In genomic region chr14:103091883-103092222, GRCh38 we compare ENCODE assay signal across 8 cellular contexts. TPM values are rescaled to one million over a fixed set of nuclear protein-coding genes. Genes with fewer than 3 reads are reported as not detected.
A peak's percentile ranks its signal among the peaks of the same experiment; 100 is the strongest.
DNase-seq lines count a peak whose midpoint lies in the region; ATAC-seq and TF ChIP-seq lines count a peak whose summit lies in the region.

No MANE protein-coding gene starts in this region.

- peak overlapping the region; percentile 21 for H3K27ac Mint-ChIP-seq in dendritic cell treated with granulocyte-macrophage colony-stimulating factor and Interleukin-4, amounts not matched to agents 40 ng/mL and 50 ng/mL, for 4 days
- no peak overlapping the region for H3K27ac Mint-ChIP-seq in naive thymus-derived CD8-positive, alpha-beta T cell

- ATAC-seq in HG03439 (IDR thresholded peaks at IDR 0.05; ENCODE audit: unreplicated experiment) (peak; percentile 12), HG03196 (IDR thresholded peaks at IDR 0.05; ENCODE audit: unreplicated experiment) (no peak), HG02623 (IDR thresholded peaks at IDR 0.05; ENCODE audit: unreplicated experiment) (no peak)
- no peak for ATAC-seq in naive thymus-derived CD8-positive, alpha-beta T cell

- peaks cover 41% of the 10 kb centered on the region for H3K27me3 Mint-ChIP-seq in dendritic cell treated with granulocyte-macrophage colony-stimulating factor and Interleukin-4, amounts not matched to agents 40 ng/mL and 50 ng/mL, for 4 days
- peaks cover 0 to 20% (median 10%) of the 10 kb centered on the region in 5 donors for H3K27me3 Mint-ChIP-seq in naive thymus-derived CD8-positive, alpha-beta T cell

- peak overlapping the region; percentile 63 for H3K4me3 Mint-ChIP-seq in dendritic cell treated with granulocyte-macrophage colony-stimulating factor and Interleukin-4, amounts not matched to agents 40 ng/mL and 50 ng/mL, for 4 days
- H3K4me3 Mint-ChIP-seq in naive thymus-derived CD8-positive, alpha-beta T cell, result peak overlapping the region in 8 of 10 donors; percentile 10 to 63 (median 30)

- no peaks in the 10 kb centered on the region for H3K36me3 ChIP-seq in BE2C

- POLR2A ChIA-PET in naive thymus-derived CD8-positive, alpha-beta T cell (lab: Charles Lee), result no interaction called here

- DNase-seq in BE2C, result no peak
- no peak for DNase-seq in naive thymus-derived CD8-positive, alpha-beta T cell
- DNase-seq in NCI-H82 treated with DMSO at 0.1 percent for 48 hours (lab: John Stamatoyannopoulos, UW; ENCODE audit: unreplicated experiment), result no peak
- DNase-seq in cortex of kidney (lab: John Stamatoyannopoulos, UW), result no peak

- H3K4me1 ChIP-seq in BE2C, result no peaks in the 10 kb centered on the region

- no peaks in the 10 kb centered on the region for H3K36me3 Mint-ChIP-seq in dendritic cell treated with granulocyte-macrophage colony-stimulating factor and Interleukin-4, amounts not matched to agents 40 ng/mL and 50 ng/mL, for 4 days (ENCODE audit: low read depth)
- H3K36me3 Mint-ChIP-seq in naive thymus-derived CD8-positive, alpha-beta T cell, result no peaks in the 10 kb centered on the region

- intact Hi-C loops in dendritic cell treated with granulocyte-macrophage colony-stimulating factor and Interleukin-4, amounts not matched to agents 40 ng/mL and 50 ng/mL, for 4 days (cut with micrococcal nuclease), result no loop called here

- H3K4me3 ChIP-seq in BE2C (ENCODE audit: low read depth, low read length), result peak overlapping the region; percentile 55

- no peak for TF ChIP-seq CTCF in BE2C (IDR thresholded peaks at IDR 0.05; ENCODE audit: low read depth, low read length)

- no peaks in the 10 kb centered on the region for H3K9me3 ChIP-seq in BE2C

- no peaks in the 10 kb centered on the region for H3K27me3 ChIP-seq in BE2C

- H3K9me3 Mint-ChIP-seq in dendritic cell treated with granulocyte-macrophage colony-stimulating factor and Interleukin-4, amounts not matched to agents 40 ng/mL and 50 ng/mL, for 4 days, result no peaks in the 10 kb centered on the region
- H3K9me3 Mint-ChIP-seq in naive thymus-derived CD8-positive, alpha-beta T cell, result no peaks in the 10 kb centered on the region

- H3K4me1 Mint-ChIP-seq in dendritic cell treated with granulocyte-macrophage colony-stimulating factor and Interleukin-4, amounts not matched to agents 40 ng/mL and 50 ng/mL, for 4 days (ENCODE audit: low read depth), result peaks cover 29% of the 10 kb centered on the region
- peaks cover 0 to 9% (median 3%) of the 10 kb centered on the region in 4 donors for H3K4me1 Mint-ChIP-seq in naive thymus-derived CD8-positive, alpha-beta T cell

RNA-seq across cellular contexts. Expression of gene EXOC3L4, which starts 2.7 kb away (rescaled TPM):
- not detected for polyA plus RNA-seq in BE2C (2012; ENCODE audit: insufficient read depth, insufficient read length, low read depth)
- total RNA-seq in naive thymus-derived CD8-positive, alpha-beta T cell, result not detected
- polyA plus RNA-seq in naive thymus-derived CD8-positive, alpha-beta T cell, result not detected

RNA-seq across cellular contexts. Expression of gene LBHD2, which starts 7.8 kb away (rescaled TPM):
- not detected for polyA plus RNA-seq in BE2C (2012; ENCODE audit: insufficient read depth, insufficient read length, low read depth)
- total RNA-seq in naive thymus-derived CD8-positive, alpha-beta T cell, result not detected
- polyA plus RNA-seq in naive thymus-derived CD8-positive, alpha-beta T cell, result not detected

RNA-seq across cellular contexts. Expression of gene TNFAIP2, which starts 31.4 kb away (rescaled TPM):
- polyA plus RNA-seq in BE2C (2012; ENCODE audit: insufficient read depth, insufficient read length, low read depth), result 29.7 TPM
- total RNA-seq in naive thymus-derived CD8-positive, alpha-beta T cell, result 1 to 10 TPM in 1 of 2 experiments, under 1 TPM in 1; 0.55 to 1.0 TPM
- not detected for polyA plus RNA-seq in naive thymus-derived CD8-positive, alpha-beta T cell

RNA-seq across cellular contexts. Expression of gene CDC42BPB, which starts 34.5 kb away (rescaled TPM):
- polyA plus RNA-seq in BE2C (2012; ENCODE audit: insufficient read depth, insufficient read length, low read depth), result 142 TPM
- 1 to 10 TPM; 6.2 to 6.3 TPM for total RNA-seq in naive thymus-derived CD8-positive, alpha-beta T cell
- polyA plus RNA-seq in naive thymus-derived CD8-positive, alpha-beta T cell, result under 1 TPM; 0.20 to 0.73 (median 0.63) TPM
